In the genomic region with DNA sequence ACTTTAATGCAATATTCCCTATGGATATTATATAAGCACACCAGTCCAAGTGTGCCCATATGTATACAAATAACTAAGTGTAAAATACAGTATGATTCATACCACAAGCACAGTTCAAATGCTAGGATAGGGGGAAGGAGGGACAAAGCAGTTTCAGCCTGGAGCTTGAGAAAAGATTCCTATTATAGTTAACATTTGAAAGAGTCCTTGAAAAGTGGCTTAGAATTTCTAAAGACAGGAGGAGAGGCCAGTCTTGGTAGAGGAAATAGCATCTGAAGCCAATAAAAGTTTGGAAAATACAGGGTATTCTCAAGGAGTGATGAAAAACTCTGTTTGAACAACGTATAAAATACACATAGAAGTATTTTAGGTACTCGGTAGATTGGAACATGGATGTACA, we compare ENCODE assay signal across 16 cellular contexts.
DNase-seq lines count a peak whose midpoint lies in the region.
"Had no signal": no experiment of that assay in that cellular context is flagged by ENCODE, and none has a peak within 500 bp of the region (broad histone marks: within the 10 kb centered on the region; RNA-seq: fewer than 3 reads in every experiment).

No MANE protein-coding gene starts in this region.

- peaks cover 69% of the 10 kb centered on the region for H3K4me1 ChIP-seq in HAP-1
- peaks cover 28% of the 10 kb centered on the region for H3K4me1 ChIP-seq in HUES64 (ENCODE audit: insufficient read depth, low read length)
- H3K4me1 ChIP-seq in iPS-20b (ENCODE audit: insufficient read depth, low read length), result peaks cover 21% of the 10 kb centered on the region; the same call in 1 of the 2 replicates

- WGBS in HUES64, result no CpG with 5 or more reads among the region's 2 CpGs

- H3K4me3 ChIP-seq in HAP-1 (no peak overlapping the region), HUES64 (ENCODE audit: low read length) (no peak overlapping the region), iPS-20b (ENCODE audit: low read length) (no peak overlapping the region)

- H3K36me3 ChIP-seq in HAP-1 (replicated peaks), result peaks cover 3% of the 10 kb centered on the region
- no peaks in the 10 kb centered on the region for H3K36me3 ChIP-seq in HUES64 (ENCODE audit: insufficient read depth, low read length)
- H3K36me3 ChIP-seq in iPS-20b (ENCODE audit: insufficient read depth, low read depth, low read length), result no peaks in the 10 kb centered on the region

- no peaks in the 10 kb centered on the region for H3K27me3 ChIP-seq in HAP-1 (ENCODE audit: low read depth)
- H3K27me3 ChIP-seq in HUES64 (ENCODE audit: insufficient read depth, low read length), result no peaks in the 10 kb centered on the region
- no peaks in the 10 kb centered on the region for H3K27me3 ChIP-seq in iPS-20b (ENCODE audit: insufficient read depth, low read length)

- in situ Hi-C loops in HAP-1 (cut with MboI; ENCODE audit: low sequenced_read_pairs), result no loop called here

- peak overlapping the region; percentile 32; the same call in 1 of the 2 replicates for H3K27ac ChIP-seq in HUES64 (ENCODE audit: low read depth, low read length)
- peak overlapping the region; percentile 30 for H3K27ac ChIP-seq in iPS-20b (ENCODE audit: low read length)

- H3K9ac ChIP-seq in HUES64 (ENCODE audit: low read depth, low read length), result no peak overlapping the region
- no peak overlapping the region for H3K9ac ChIP-seq in iPS-20b (ENCODE audit: low read depth, low read length)

- H3K9me3 ChIP-seq in HAP-1 (no peaks in the 10 kb centered on the region), HUES64 (ENCODE audit: insufficient read depth, low read depth, low read length) (no peaks in the 10 kb centered on the region), iPS-20b (ENCODE audit: insufficient read depth, low read depth, low read length) (no peaks in the 10 kb centered on the region)

- DNase-seq in HAP-1 (ENCODE audit: low spot score in 2 of 2) (peak; percentile 19 to 89), UCSD-AML1 (lab: John Stamatoyannopoulos, UW; ENCODE audit: unreplicated experiment) (no peak), NCI-H1048 (lab: John Stamatoyannopoulos, UW) (no peak), HuH-7.5 (ENCODE audit: low spot score) (no peak), NCI-H1105 (lab: John Stamatoyannopoulos, UW) (no peak)
- DNase-seq: C1 segment of cervical spinal cord; Calu3; CD4-positive, alpha-beta memory T cell; COR-L47; DMS53; DMS79 treated with DMSO at 0.1 percent for 48 hours; GF-D8; H7; HFFc6 had no signal

Comparison
In these comparisons a context has a peak if more than half of its experiments do, and no peak if none do; other contexts are left out.
1. DNase-seq: peak in HAP-1 (2 of 2); none in UCSD-AML1 (single experiment), NCI-H1048 (single experiment), HuH-7.5 (single experiment) and NCI-H1105 (single experiment).